ENCODE assay signal across 18 cellular contexts in genomic region chr14:46432516-46432915, GRCh38.
DNase-seq lines count a peak whose midpoint lies in the region; ATAC-seq and TF ChIP-seq lines count a peak whose summit lies in the region.
"Had no signal": no experiment of that assay in that cellular context is flagged by ENCODE, and none has a peak within 500 bp of the region (broad histone marks: within the 10 kb centered on the region; RNA-seq: fewer than 3 reads in every experiment).

No MANE protein-coding gene starts in this region.

- H3K4me1 Mint-ChIP-seq in GM23338 (peaks cover 24% of the 10 kb centered on the region), endodermal cell (peaks cover 16% of the 10 kb centered on the region)
- no peaks in the 10 kb centered on the region for H3K4me1 Mint-ChIP-seq in activated naive CD4-positive, alpha-beta T cell treated with anti-CD3 and anti-CD28 coated beads for 36 hours (ENCODE audit: low read depth)
- H3K4me1 Mint-ChIP-seq: CD14-positive monocyte; CD4-positive, alpha-beta memory T cell had no signal

- H3K4ac ChIP-seq in mesendoderm (ENCODE audit: low read depth, low read length) = no peak overlapping the region

- DNase-seq in GM23338 (ENCODE audit: low spot score) = peak; percentile 55
- DNase-seq in NT2/D1 (ENCODE audit: low read depth, low spot score) = peak; percentile 23
- peak; percentile 54 for DNase-seq in endodermal cell
- peak; percentile 36 for DNase-seq in mesendoderm
- no peak for DNase-seq in activated naive CD4-positive, alpha-beta T cell treated with anti-CD3 and anti-CD28 coated beads for 36 hours
- DNase-seq in WERI-Rb-1 = no peak
- no peak for DNase-seq in NCI-H774 (lab: John Stamatoyannopoulos, UW)
- DNase-seq: CD4-positive, alpha-beta memory T cell; DMS153; DMS79; GF-D8; GOT3; HCEC 1CT; IMR-90 had no signal

- H3K18ac ChIP-seq in mesendoderm (ENCODE audit: low read length) = no peak overlapping the region

- peaks cover 5% of the 10 kb centered on the region for H3K9me2 ChIP-seq in GM23338 (ENCODE audit: insufficient read depth)

- no peaks in the 10 kb centered on the region for H3K79me1 ChIP-seq in mesendoderm (ENCODE audit: low read length)

- H3K4me1 ChIP-seq in GM23338 (ENCODE audit: insufficient read depth) (peaks cover 19% of the 10 kb centered on the region; the same call in 1 of the 2 replicates), NT2/D1 (ENCODE audit: insufficient read depth, insufficient read length) (no peaks in the 10 kb centered on the region), endodermal cell (ENCODE audit: control insufficient read depth, insufficient read depth, low read length) (peaks cover 6% of the 10 kb centered on the region), mesendoderm (ENCODE audit: control insufficient read depth, low read depth, low read length) (no peaks in the 10 kb centered on the region)

- H4K5ac ChIP-seq in mesendoderm (ENCODE audit: low read length) = no peak overlapping the region

- H3K27me3 Mint-ChIP-seq in GM23338 (ENCODE audit: insufficient read depth, low read depth, poor library complexity) (peaks cover 3% of the 10 kb centered on the region), endodermal cell (ENCODE audit: insufficient read depth) (no peaks in the 10 kb centered on the region)
- H3K27me3 Mint-ChIP-seq in activated naive CD4-positive, alpha-beta T cell treated with anti-CD3 and anti-CD28 coated beads for 36 hours (ENCODE audit: low read depth) = no peaks in the 10 kb centered on the region
- H3K27me3 Mint-ChIP-seq: CD4-positive, alpha-beta memory T cell had no signal

- TF ChIP-seq CTCF in GM23338 (conservative IDR thresholded peaks at IDR 0.05; ENCODE audit: low read depth in 2 of 2) (no peak), endodermal cell (conservative IDR thresholded peaks at IDR 0.05) (no peak), WERI-Rb-1 (IDR thresholded peaks at IDR 0.05; ENCODE audit: low read depth, low read length) (no peak)

- no peak overlapping the region for H3K4me3 Mint-ChIP-seq in GM23338
- H3K4me3 Mint-ChIP-seq in endodermal cell = no peak overlapping the region
- H3K4me3 Mint-ChIP-seq in activated naive CD4-positive, alpha-beta T cell treated with anti-CD3 and anti-CD28 coated beads for 36 hours = no peak overlapping the region
- H3K4me3 Mint-ChIP-seq: CD14-positive monocyte; CD4-positive, alpha-beta memory T cell had no signal

- intact Hi-C loops in activated naive CD4-positive, alpha-beta T cell treated with anti-CD3 and anti-CD28 coated beads for 36 hours (cut with micrococcal nuclease) = no loop called here

- CTCF ChIA-PET in activated naive CD4-positive, alpha-beta T cell treated with anti-CD3 and anti-CD28 coated beads for 36 hours (lab: Charles Lee) = no interaction called here

- H2AK5ac ChIP-seq in mesendoderm (ENCODE audit: low read length) = no peak overlapping the region

- no peak overlapping the region for H3K9ac ChIP-seq in NT2/D1 (ENCODE audit: insufficient read length, low read depth)
- H3K9ac ChIP-seq in endodermal cell (ENCODE audit: extremely low read depth, low read length, poor library complexity, severe bottlenecking) = no peak overlapping the region
- H3K9ac ChIP-seq in mesendoderm (ENCODE audit: low read length) = no peak overlapping the region

- peaks cover 14% of the 10 kb centered on the region for H3K9me3 Mint-ChIP-seq in GM23338
- H3K9me3 Mint-ChIP-seq in endodermal cell = peaks cover 4% of the 10 kb centered on the region
- H3K9me3 Mint-ChIP-seq in activated naive CD4-positive, alpha-beta T cell treated with anti-CD3 and anti-CD28 coated beads for 36 hours = peaks cover 16% of the 10 kb centered on the region

- ATAC-seq in GM23338 (peak; percentile 83; the same call in 2 of the 3 replicates), GM18867 (IDR thresholded peaks at IDR 0.05; ENCODE audit: unreplicated experiment) (no peak)
- ATAC-seq: K562 had no signal

- H2BK5ac ChIP-seq in mesendoderm (ENCODE audit: low read length) = no peak overlapping the region

- no peaks in the 10 kb centered on the region for H3K9me3 ChIP-seq in NT2/D1 (ENCODE audit: insufficient read depth, low read length)
- H3K9me3 ChIP-seq in endodermal cell (ENCODE audit: control insufficient read depth, low read length) = no peaks in the 10 kb centered on the region
- no peaks in the 10 kb centered on the region for H3K9me3 ChIP-seq in WERI-Rb-1 (ENCODE audit: severe bottlenecking)
- H3K9me3 ChIP-seq: BE2C had no signal

- peak overlapping the region; percentile 25; the same call in 1 of the 2 replicates for H2AFZ ChIP-seq in GM23338

- H3K36me3 Mint-ChIP-seq in GM23338 (ENCODE audit: low read depth) (peaks cover 17% of the 10 kb centered on the region; the same call in 2 of the 3 replicates), endodermal cell (ENCODE audit: low read depth) (peaks cover 3% of the 10 kb centered on the region)
- H3K36me3 Mint-ChIP-seq in activated naive CD4-positive, alpha-beta T cell treated with anti-CD3 and anti-CD28 coated beads for 36 hours (ENCODE audit: low read depth) = no peaks in the 10 kb centered on the region
- H3K36me3 Mint-ChIP-seq: CD14-positive monocyte had no signal

- 56 to 59% methylated on average over 2 of the region's 2 CpGs for WGBS in endodermal cell (ENCODE audit: insufficient coverage in 1 of 2, insufficient read length in 1 of 2), 2 experiments
- WGBS in mesendoderm (ENCODE audit: extremely low coverage, insufficient coverage, low lambda C conversion rate) = no CpG with 5 or more reads among the region's 2 CpGs

- H3K27me3 ChIP-seq in GM23338 (ENCODE audit: insufficient read depth) (no peaks in the 10 kb centered on the region), NT2/D1 (ENCODE audit: insufficient read depth, insufficient read length) (no peaks in the 10 kb centered on the region), endodermal cell (ENCODE audit: control insufficient read depth, insufficient read depth, low read length, poor library complexity, severe bottlenecking) (no peaks in the 10 kb centered on the region), mesendoderm (ENCODE audit: insufficient read depth, low read length, poor library complexity) (no peaks in the 10 kb centered on the region), WERI-Rb-1 (ENCODE audit: insufficient read depth, low read depth, severe bottlenecking) (no peaks in the 10 kb centered on the region)
- H3K27me3 ChIP-seq: BE2C had no signal

- no peak overlapping the region for H2BK120ac ChIP-seq in mesendoderm (ENCODE audit: low read depth, low read length)

- H3K56ac ChIP-seq in mesendoderm (ENCODE audit: low read length) = peak overlapping the region; percentile 73

- H3K23ac ChIP-seq in mesendoderm (ENCODE audit: low read length) = no peak overlapping the region

- H3K4me3 ChIP-seq in GM23338 (no peak overlapping the region), NT2/D1 (ENCODE audit: insufficient read length, low read depth) (no peak overlapping the region), endodermal cell (ENCODE audit: low read length) (no peak overlapping the region), mesendoderm (ENCODE audit: low read length) (no peak overlapping the region), WERI-Rb-1 (ENCODE audit: low read depth, low read length) (no peak overlapping the region)
- H3K4me3 ChIP-seq: K562 had no signal

- no peak overlapping the region; the same call in 1 of the 2 replicates for H3K27ac ChIP-seq in GM23338 (ENCODE audit: low read depth)
- no peak overlapping the region for H3K27ac ChIP-seq in endodermal cell (ENCODE audit: low read depth, low read length)
- H3K27ac ChIP-seq in mesendoderm (ENCODE audit: low read depth, low read length) = no peak overlapping the region
- H3K27ac ChIP-seq in WERI-Rb-1 = no peak overlapping the region

- H2BK15ac ChIP-seq in mesendoderm (replicated peaks; ENCODE audit: low read depth) = no peak overlapping the region

- no peaks in the 10 kb centered on the region for H3F3A ChIP-seq in GM23338 (replicated peaks; ENCODE audit: low read depth)

- peak overlapping the region; percentile 48 for H3K4me2 ChIP-seq in GM23338
- no peak overlapping the region for H3K4me2 ChIP-seq in mesendoderm (ENCODE audit: low read length)

- H3K79me2 ChIP-seq in GM23338 (replicated peaks; ENCODE audit: insufficient read depth) (no peaks in the 10 kb centered on the region), mesendoderm (ENCODE audit: control insufficient read depth, insufficient read depth, low read length) (no peaks in the 10 kb centered on the region)

- no peaks in the 10 kb centered on the region for H4K20me1 ChIP-seq in GM23338 (replicated peaks; ENCODE audit: insufficient read depth)

- H3K27ac Mint-ChIP-seq in GM23338 (no peak overlapping the region; the same call in 1 of the 2 replicates), endodermal cell (no peak overlapping the region)
- no peak overlapping the region for H3K27ac Mint-ChIP-seq in activated naive CD4-positive, alpha-beta T cell treated with anti-CD3 and anti-CD28 coated beads for 36 hours
- H3K27ac Mint-ChIP-seq: CD14-positive monocyte; CD4-positive, alpha-beta memory T cell had no signal

- H4K8ac ChIP-seq in mesendoderm (ENCODE audit: low read depth, low read length) = no peak overlapping the region

- H3K36me3 ChIP-seq in GM23338 (ENCODE audit: insufficient read depth) (no peaks in the 10 kb centered on the region), NT2/D1 (ENCODE audit: insufficient read depth, insufficient read length, low read length) (no peaks in the 10 kb centered on the region), endodermal cell (ENCODE audit: control insufficient read depth, insufficient read depth, low read length) (no peaks in the 10 kb centered on the region), mesendoderm (ENCODE audit: control insufficient read depth, insufficient read depth, low read length) (no peaks in the 10 kb centered on the region), WERI-Rb-1 (no peaks in the 10 kb centered on the region)
- H3K36me3 ChIP-seq: BE2C had no signal

TF ChIP-seq in GM23338, 12 proteins besides CTCF, POLR2A, EP300 and RAD21 (continues in another document):
- no peak for TF ChIP-seq STAT1 (IDR thresholded peaks at IDR 0.05; ENCODE audit: unreplicated experiment)

Comparison
In these comparisons a context has a peak if more than half of its experiments do, and no peak if none do; other contexts are left out.
1. DNase-seq: peak in GM23338 (single experiment), NT2/D1 (single experiment), endodermal cell (single experiment) and mesendoderm (single experiment); none in activated naive CD4-positive, alpha-beta T cell treated with anti-CD3 and anti-CD28 coated beads for 36 hours (single experiment), WERI-Rb-1 (single experiment) and NCI-H774 (single experiment).